ENCODE assay signal across 8 cellular contexts in genomic region chr11:14642873-14643696, GRCh38. TPM values are rescaled to one million over a fixed set of nuclear protein-coding genes. Genes with fewer than 3 reads are reported as not detected.
DNase-seq lines count a peak whose midpoint lies in the region; ATAC-seq and TF ChIP-seq lines count a peak whose summit lies in the region.

No MANE protein-coding gene starts in this region.

- no peak overlapping the region; the same call in 1 of the 2 replicates for H2AFZ ChIP-seq in SK-N-SH (ENCODE audit: low read depth)

- H3K4me2 ChIP-seq in SK-N-SH, result peak overlapping the region; percentile 98

- TF ChIP-seq EP300 in SK-N-SH (IDR thresholded peaks at IDR 0.05; ENCODE audit: borderline replicate concordance in 1 of 2, low read depth in 1 of 2, low read length in 1 of 2), result no peak
- TF ChIP-seq EP300 in esophagus muscularis mucosa (IDR thresholded peaks at IDR 0.05), result no peak

- ATAC-seq in psoas muscle, result no peak
- ATAC-seq in GM18870 (IDR thresholded peaks at IDR 0.05; ENCODE audit: unreplicated experiment), result no peak
- ATAC-seq in GM19467 (IDR thresholded peaks at IDR 0.05; ENCODE audit: unreplicated experiment), result no peak

- CTCF ChIA-PET in SK-N-SH (lab: Yijun Ruan, JAX), result interaction anchor here (1.7 to 2.9 kb wide), 2 partner anchors 105 to 122 kb away, joined by 5 to 12 read pairs; no protein-coding TSS in a partner anchor

- H3K9me2 ChIP-seq in SK-N-SH, result no peaks in the 10 kb centered on the region

- WGBS in SK-N-SH (ENCODE audit: low lambda C conversion rate), result 80% methylated on average over 17 of the region's 52 CpGs
- 84% methylated on average over 16 of the region's 52 CpGs for WGBS in esophagus muscularis mucosa
- 26 to 37% (median 27%) methylated on average over 38 to 52 of the region's 52 CpGs for WGBS in psoas muscle, 3 donors

- H3K27ac ChIP-seq in SK-N-SH (ENCODE audit: low read depth in 2 of 2, low read length in 1 of 2) (peak overlapping the region in 1 of 2 experiments; percentile 69; a peak in 1 of 4 replicates), esophagus muscularis mucosa (replicated peaks in 1 of 4) (peak overlapping the region; percentile 88 to 95 (median 90)), psoas muscle (no peak overlapping the region)

- peak overlapping the region; percentile 64 for H3K4me3 ChIP-seq in HAP-1
- H3K4me3 ChIP-seq in SK-N-SH (ENCODE audit: low read depth in 2 of 2, low read length in 1 of 2), result peak overlapping the region; percentile 66 to 74; a peak in 3 of 4 replicates
- peak overlapping the region; percentile 81 to 95 (median 82) for H3K4me3 ChIP-seq in esophagus muscularis mucosa
- H3K4me3 ChIP-seq in psoas muscle, result peak overlapping the region; percentile 87

- no peaks in the 10 kb centered on the region for H3K79me2 ChIP-seq in SK-N-SH (ENCODE audit: insufficient read depth)

- H3K36me3 ChIP-seq in HAP-1 (replicated peaks) (no peaks in the 10 kb centered on the region), SK-N-SH (replicated peaks in 1 of 2; ENCODE audit: control insufficient read depth in 1 of 2, insufficient read depth in 2 of 2, low read length in 1 of 2) (no peaks in the 10 kb centered on the region), esophagus muscularis mucosa (no peaks in the 10 kb centered on the region), psoas muscle (ENCODE audit: insufficient read depth in 1 of 2, low read depth in 1 of 2) (no peaks in the 10 kb centered on the region)

- no peak for TF ChIP-seq RAD21 in SK-N-SH (IDR thresholded peaks at IDR 0.05; ENCODE audit: low read length)

- in situ Hi-C loops in HAP-1 (cut with MboI; ENCODE audit: low sequenced_read_pairs), result loop anchor here (10.0 kb wide), 1 partner anchor 118 kb away; the partner anchor contains the start of gene PSMA1

- no peak for TF ChIP-seq POLR2A in esophagus muscularis mucosa (IDR thresholded peaks at IDR 0.05; ENCODE audit: low read depth)

- no peak for DNase-seq in HAP-1 (ENCODE audit: low spot score in 2 of 2)
- DNase-seq in SK-N-SH, result no peak
- no peak for DNase-seq in esophagus muscularis mucosa (ENCODE audit: extremely low spot score)
- no peak for DNase-seq in psoas muscle
- no peak for DNase-seq in OCI-M1 (lab: John Stamatoyannopoulos, UW)
- no peak for DNase-seq in NCI-H2029 (lab: John Stamatoyannopoulos, UW)

- no peaks in the 10 kb centered on the region for H3K27me3 ChIP-seq in HAP-1 (ENCODE audit: low read depth)
- no peaks in the 10 kb centered on the region for H3K27me3 ChIP-seq in SK-N-SH (ENCODE audit: insufficient read depth)
- no peaks in the 10 kb centered on the region for H3K27me3 ChIP-seq in esophagus muscularis mucosa
- H3K27me3 ChIP-seq in psoas muscle (ENCODE audit: insufficient read depth in 3 of 3, low read length in 2 of 3), result peaks cover 0 to 22% (median 0%) of the 10 kb centered on the region in 3 donors

- no peaks in the 10 kb centered on the region for H4K20me1 ChIP-seq in SK-N-SH (ENCODE audit: insufficient read depth)

- no peaks in the 10 kb centered on the region for H3K9me3 ChIP-seq in HAP-1
- no peaks in the 10 kb centered on the region for H3K9me3 ChIP-seq in SK-N-SH
- H3K9me3 ChIP-seq in esophagus muscularis mucosa, result no peaks in the 10 kb centered on the region
- no peaks in the 10 kb centered on the region for H3K9me3 ChIP-seq in psoas muscle

- intact Hi-C loops in esophagus muscularis mucosa (cut with DNase I), result loop anchor here (5.0 to 10.0 kb wide), 2 partner anchors 106 to 252 kb away; partner anchors contain the start of gene CYP2R1
- intact Hi-C loops in psoas muscle (cut with DNase I), result loop anchor here in 1 of 2 donors (10.0 kb wide), 1 partner anchor 118 kb away; the partner anchor contains the start of gene PSMA1

- H3K4me1 ChIP-seq in HAP-1 (peaks cover 36% of the 10 kb centered on the region), SK-N-SH (ENCODE audit: control insufficient read depth in 1 of 2, insufficient read depth in 2 of 2, low read depth in 1 of 2, low read length in 1 of 2) (peaks cover 0 to 18% of the 10 kb centered on the region in 2 experiments; a peak in 2 of 4 replicates), esophagus muscularis mucosa (peaks cover 10 to 61% (median 41%) of the 10 kb centered on the region in 4 donors), psoas muscle (peaks cover 3% of the 10 kb centered on the region)

- H3K9ac ChIP-seq in SK-N-SH, result peak overlapping the region; percentile 33; the same call in 1 of the 2 replicates

- POLR2A ChIA-PET in SK-N-SH (lab: Yijun Ruan, JAX), result interaction anchor here (1.3 to 2.1 kb wide), 2 partner anchors 123 to 264 kb away, joined by 3 to 8 read pairs; partner anchors contain the start of gene PSMA1

- TF ChIP-seq CTCF in SK-N-SH (IDR thresholded peaks at IDR 0.05), result no peak
- no peak for TF ChIP-seq CTCF in esophagus muscularis mucosa (IDR thresholded peaks at IDR 0.05)
- TF ChIP-seq CTCF in psoas muscle (IDR thresholded peaks at IDR 0.05), result no peak

- H3F3A ChIP-seq in SK-N-SH (replicated peaks; ENCODE audit: insufficient read depth), result no peaks in the 10 kb centered on the region

TF ChIP-seq in SK-N-SH, 30 proteins besides CTCF, POLR2A, EP300 and RAD21:
- TF ChIP-seq RXRA (IDR thresholded peaks at IDR 0.05; ENCODE audit: borderline replicate concordance, low read depth) (no peak), MAX (IDR thresholded peaks at IDR 0.05; ENCODE audit: low read depth) (0 out of 2 replicates have a peak, but pooled peaks have one; percentile 34)

RNA-seq across cellular contexts. Expression of gene PDE3B, which starts 0.5 kb away (rescaled TPM):
- 0.26 and 0.50 TPM in 2 replicates for polyA plus RNA-seq in SK-N-SH (2012; rRNA removed)
- polyA plus RNA-seq in SK-N-SH (2012; cell fraction: cytosol; rRNA removed), result 0.62 and 0.67 TPM in 2 replicates
- 0.53 and 0.63 TPM in 2 replicates for polyA plus RNA-seq in SK-N-SH (2012; cell fraction: nucleus; rRNA removed)
- total RNA-seq in esophagus muscularis mucosa, result 10 to 100 TPM; 13.3 to 23.3 (median 21.5) TPM
- total RNA-seq in psoas muscle, result under 1 TPM; 0.26 to 0.59 (median 0.33) TPM
- polyA plus RNA-seq in psoas muscle, result under 1 TPM; 0.11 to 0.40 (median 0.18) TPM

Comparison
In these comparisons a context has a peak if more than half of its experiments do, and no peak if none do; other contexts are left out.
1. RNA of gene PDE3B, which starts 0.5 kb away (total RNA-seq): 13.3 to 23.3 TPM in esophagus muscularis mucosa; 0.26 to 0.59 TPM in psoas muscle; every median in the first group is over 4 times any median in the second.
2. Peak in every context shown above with its lines, with median percentiles within 50 percentile points of each other: H3K4me3 ChIP-seq.